In the genomic region with DNA sequence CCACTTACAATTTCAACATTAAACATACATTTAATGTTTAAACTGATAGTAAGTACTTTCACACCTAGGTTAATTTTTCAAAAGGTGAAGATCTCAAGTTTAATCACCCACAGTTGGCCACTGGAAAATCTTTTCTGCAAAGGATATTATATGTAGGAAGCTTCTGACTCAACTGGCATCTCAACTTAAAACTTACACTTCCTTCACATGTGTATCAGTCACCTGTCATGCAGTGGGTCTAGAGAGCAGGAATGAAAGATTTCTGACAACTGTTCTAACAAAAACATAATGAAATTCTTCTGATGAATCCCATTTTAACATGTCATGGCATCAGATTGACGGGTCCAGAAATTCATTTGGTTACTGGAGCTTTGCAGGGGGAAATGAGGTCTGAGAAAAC, we compare ENCODE assay signal across 23 cellular contexts.
"Had no signal": no experiment of that assay in that cellular context is flagged by ENCODE, and none has a peak within 500 bp of the region (broad histone marks: within the 10 kb centered on the region; RNA-seq: fewer than 3 reads in every experiment).

No MANE protein-coding gene starts in this region.

- H3K27ac ChIP-seq: HL-60, KMS-11, RWPE1 had no signal

- H3K9ac ChIP-seq: KMS-11, SK-N-SH had no signal

- DNase-seq: Kasumi-1, MM.1S, NCI-H1092 treated with DMSO at 0.1 percent for 48 hours, NCI-H1436, NCI-H187, NCI-H2029, NCI-H2081 treated with DMSO at 0.1 percent for 48 hours, NCI-H2171, NCI-H226, NCI-H446, NCI-H510A, NCI-H524 treated with DMSO at 0.1 percent for 48 hours, NCI-H69, NCI-H774, SHP77, SK-N-SH, SW 1271 had no signal

- H3K4me1 Mint-ChIP-seq: IgD-negative memory B cell had no signal

- H3K36me3 Mint-ChIP-seq: IgD-negative memory B cell had no signal

- H3K9me3 ChIP-seq: SK-N-SH had no signal

- H3K27ac Mint-ChIP-seq: IgD-negative memory B cell had no signal

- ATAC-seq: K562, Panc1 had no signal

- H3K27me3 Mint-ChIP-seq: IgD-negative memory B cell had no signal

- H3K4me2 ChIP-seq: KMS-11, SK-N-SH had no signal

- H3K4me3 ChIP-seq: K562 had no signal

- H3K9me2 ChIP-seq: SK-N-SH had no signal
